Comparison of ENCODE assay signal across 18 cellular contexts in genomic region chr5:178238313-178238635, GRCh38. TPM values are rescaled to one million over a fixed set of nuclear protein-coding genes. Genes with fewer than 3 reads are reported as not detected.
DNase-seq lines count a peak whose midpoint lies in the region; ATAC-seq and TF ChIP-seq lines count a peak whose summit lies in the region.
"Had no signal": no experiment of that assay in that cellular context is flagged by ENCODE, and none has a peak within 500 bp of the region (broad histone marks: within the 10 kb centered on the region; RNA-seq: fewer than 3 reads in every experiment).

No MANE protein-coding gene starts in this region.

- ATAC-seq in heart right ventricle, result no peak
- no peak for ATAC-seq in activated CD8-positive, alpha-beta T cell treated with anti-CD3 and anti-CD28 coated beads, Interleukin-2, amount 10 ng/mL, durations not matched to agents 7 days and 5 days
- ATAC-seq in naive thymus-derived CD4-positive, alpha-beta T cell, result no peak

- DNase-seq in left ventricle myocardium inferior, result no peak
- no peak for DNase-seq in heart right ventricle
- no peak for DNase-seq in activated CD8-positive, alpha-beta T cell treated with anti-CD3 and anti-CD28 coated beads, Interleukin-2, amount 10 ng/mL, durations not matched to agents 7 days and 5 days
- no peak for DNase-seq in naive thymus-derived CD4-positive, alpha-beta T cell
- DNase-seq in thyroid gland, result no peak
- no peak for DNase-seq in NOMO-1 treated with dmso at 0.1 percent for 144 hours (lab: John Stamatoyannopoulos, UW; ENCODE audit: unreplicated experiment)
- no peak for DNase-seq in uterus
- DNase-seq in GM13977 (ENCODE audit: low spot score), result no peak
- DNase-seq: activated CD4-positive, CD25-positive, alpha-beta regulatory T cell; dorsolateral prefrontal cortex; hippocampal formation; left colon; NCI-H1694; retina; stimulated activated CD4-positive, alpha-beta T cell treated with anti-CD3 and anti-CD28 coated beads, Interleukin-2, amount 100 ng/mL, for 48 hours had no signal

- CTCF ChIA-PET in activated CD8-positive, alpha-beta T cell treated with anti-CD3 and anti-CD28 coated beads, Interleukin-2, amount 10 ng/mL, durations not matched to agents 7 days and 5 days (lab: Charles Lee), result interaction anchor here (1.2 kb wide), 3 partner anchors 10 to 46 kb away, joined by 3 to 5 read pairs (median 3); no protein-coding TSS in a partner anchor
- CTCF ChIA-PET in naive thymus-derived CD4-positive, alpha-beta T cell (lab: Charles Lee), result no interaction called here

- no peak for TF ChIP-seq CTCF in left ventricle myocardium inferior (IDR thresholded peaks at IDR 0.05; ENCODE audit: borderline replicate concordance)
- TF ChIP-seq CTCF in heart right ventricle (IDR thresholded peaks at IDR 0.05), result no peak
- no peak for TF ChIP-seq CTCF in thyroid gland (IDR thresholded peaks at IDR 0.05)
- no peak for TF ChIP-seq CTCF in uterus (IDR thresholded peaks at IDR 0.05)
- TF ChIP-seq CTCF in GM13977 (IDR thresholded peaks at IDR 0.05; ENCODE audit: extremely low read depth, insufficient read depth, missing control alignments), result no peak

- intact Hi-C loops in left ventricle myocardium inferior (cut with micrococcal nuclease) (no loop called here), heart right ventricle (cut with DNase I) (no loop called here), thyroid gland (cut with DNase I) (no loop called here), uterus (cut with DNase I; ENCODE audit: low total_unique reads) (no loop called here)
- intact Hi-C loops in naive thymus-derived CD4-positive, alpha-beta T cell (cut with micrococcal nuclease), result loop anchor here (10.0 kb wide), 2 partner anchors 787 to 1317 kb away; partner anchors contain the start of genes RUFY1 (in 1 of the 2) and ZNF879 (in 1 of the 2)

- in situ Hi-C loops in GM13977 (cut with MboI; ENCODE audit: low pct_unique_long_range_greater_than_20kb, low sequenced_read_pairs, unreplicated experiment), result no loop called here

- no peaks in the 10 kb centered on the region for H3K9me3 Mint-ChIP-seq in activated CD8-positive, alpha-beta T cell treated with anti-CD3 and anti-CD28 coated beads, Interleukin-2, amount 10 ng/mL, durations not matched to agents 7 days and 5 days (ENCODE audit: insufficient read depth)
- peaks cover 0 to 1% (median 0%) of the 10 kb centered on the region in 11 donors for H3K9me3 Mint-ChIP-seq in naive thymus-derived CD4-positive, alpha-beta T cell

- H3K27me3 ChIP-seq in left ventricle myocardium inferior (ENCODE audit: low read depth), result no peaks in the 10 kb centered on the region
- H3K27me3 ChIP-seq in heart right ventricle, result no peaks in the 10 kb centered on the region
- no peaks in the 10 kb centered on the region for H3K27me3 ChIP-seq in naive thymus-derived CD4-positive, alpha-beta T cell (ENCODE audit: control insufficient read depth in 2 of 2, insufficient read depth in 2 of 2, low read length in 2 of 2)
- no peaks in the 10 kb centered on the region for H3K27me3 ChIP-seq in thyroid gland
- no peaks in the 10 kb centered on the region for H3K27me3 ChIP-seq in uterus
- H3K27me3 ChIP-seq: dorsolateral prefrontal cortex had no signal

- H3K27ac Mint-ChIP-seq in activated CD8-positive, alpha-beta T cell treated with anti-CD3 and anti-CD28 coated beads, Interleukin-2, amount 10 ng/mL, durations not matched to agents 7 days and 5 days, result peak overlapping the region; percentile 98
- H3K27ac Mint-ChIP-seq in naive thymus-derived CD4-positive, alpha-beta T cell, result peak overlapping the region in 6 of 9 donors; percentile 33 to 91 (median 75)

- peak overlapping the region; percentile 65 for H3K4me3 Mint-ChIP-seq in activated CD8-positive, alpha-beta T cell treated with anti-CD3 and anti-CD28 coated beads, Interleukin-2, amount 10 ng/mL, durations not matched to agents 7 days and 5 days
- H3K4me3 Mint-ChIP-seq in naive thymus-derived CD4-positive, alpha-beta T cell, result peak overlapping the region in 8 of 10 donors; percentile 27 to 71 (median 46)

- peaks cover 2% of the 10 kb centered on the region for H3K36me3 Mint-ChIP-seq in activated CD8-positive, alpha-beta T cell treated with anti-CD3 and anti-CD28 coated beads, Interleukin-2, amount 10 ng/mL, durations not matched to agents 7 days and 5 days (ENCODE audit: low read depth)
- H3K36me3 Mint-ChIP-seq in naive thymus-derived CD4-positive, alpha-beta T cell, result no peaks in the 10 kb centered on the region

- no peak overlapping the region for H3K4me3 ChIP-seq in left ventricle myocardium inferior
- no peak overlapping the region for H3K4me3 ChIP-seq in heart right ventricle
- no peak overlapping the region for H3K4me3 ChIP-seq in naive thymus-derived CD4-positive, alpha-beta T cell (ENCODE audit: low read length)
- H3K4me3 ChIP-seq in thyroid gland (replicated peaks in 1 of 3), result no peak overlapping the region
- H3K4me3 ChIP-seq in uterus, result no peak overlapping the region
- H3K4me3 ChIP-seq: dorsolateral prefrontal cortex had no signal

- 94 to 96% methylated on average over 6 of the region's 6 CpGs for WGBS in heart right ventricle, 2 donors
- WGBS in thyroid gland, 2 donors, result 99 to 100% methylated on average over 5 of the region's 6 CpGs

- peaks cover 80% of the 10 kb centered on the region for H3K4me1 ChIP-seq in left ventricle myocardium inferior
- peaks cover 12 to 89% (median 42%) of the 10 kb centered on the region in 9 donors for H3K4me1 ChIP-seq in heart right ventricle
- peaks cover 34 to 59% of the 10 kb centered on the region in 2 donors for H3K4me1 ChIP-seq in naive thymus-derived CD4-positive, alpha-beta T cell (ENCODE audit: control insufficient read depth in 2 of 2, insufficient read depth in 2 of 2, low read length in 2 of 2)
- H3K4me1 ChIP-seq in thyroid gland, result peaks cover 13 to 56% of the 10 kb centered on the region in 2 donors
- H3K4me1 ChIP-seq in uterus, result no peaks in the 10 kb centered on the region

- H3K27ac ChIP-seq in left ventricle myocardium inferior (replicated peaks) (peak overlapping the region; percentile 78), heart right ventricle (peak overlapping the region in 4 of 10 donors; percentile 73 to 90 (median 82)), thyroid gland (peak overlapping the region in 2 of 3 donors; percentile 74 to 78), uterus (no peak overlapping the region)
- H3K27ac ChIP-seq in naive thymus-derived CD4-positive, alpha-beta T cell (ENCODE audit: low read depth, low read length), result peak overlapping the region; percentile 64

- no peaks in the 10 kb centered on the region for H3K27me3 Mint-ChIP-seq in activated CD8-positive, alpha-beta T cell treated with anti-CD3 and anti-CD28 coated beads, Interleukin-2, amount 10 ng/mL, durations not matched to agents 7 days and 5 days (ENCODE audit: low read depth)
- H3K27me3 Mint-ChIP-seq in naive thymus-derived CD4-positive, alpha-beta T cell, result no peaks in the 10 kb centered on the region

- TF ChIP-seq POLR2A in thyroid gland (IDR thresholded peaks at IDR 0.05), result no peak
- TF ChIP-seq POLR2A in uterus (IDR thresholded peaks at IDR 0.05), result no peak

- POLR2A ChIA-PET in activated CD8-positive, alpha-beta T cell treated with anti-CD3 and anti-CD28 coated beads, Interleukin-2, amount 10 ng/mL, durations not matched to agents 7 days and 5 days (lab: Charles Lee), result interaction anchor here (1.3 kb wide), 1 partner anchor 34 kb away, joined by 5 read pairs; the partner anchor contains the start of gene HNRNPAB
- POLR2A ChIA-PET in naive thymus-derived CD4-positive, alpha-beta T cell (lab: Charles Lee), result no interaction called here

- H3K9me3 ChIP-seq in left ventricle myocardium inferior (replicated peaks), result no peaks in the 10 kb centered on the region
- H3K9me3 ChIP-seq in heart right ventricle, result no peaks in the 10 kb centered on the region
- H3K9me3 ChIP-seq in naive thymus-derived CD4-positive, alpha-beta T cell (ENCODE audit: control insufficient read depth in 2 of 3, low read length in 3 of 3), result no peaks in the 10 kb centered on the region
- no peaks in the 10 kb centered on the region for H3K9me3 ChIP-seq in thyroid gland
- no peaks in the 10 kb centered on the region for H3K9me3 ChIP-seq in uterus

- peaks cover 92% of the 10 kb centered on the region for H3K4me1 Mint-ChIP-seq in activated CD8-positive, alpha-beta T cell treated with anti-CD3 and anti-CD28 coated beads, Interleukin-2, amount 10 ng/mL, durations not matched to agents 7 days and 5 days (ENCODE audit: low read depth)
- H3K4me1 Mint-ChIP-seq in naive thymus-derived CD4-positive, alpha-beta T cell, result peaks cover 15 to 74% (median 56%) of the 10 kb centered on the region in 7 donors

- H3K36me3 ChIP-seq in left ventricle myocardium inferior (no peaks in the 10 kb centered on the region), heart right ventricle (no peaks in the 10 kb centered on the region), thyroid gland (no peaks in the 10 kb centered on the region), uterus (no peaks in the 10 kb centered on the region)
- no peaks in the 10 kb centered on the region for H3K36me3 ChIP-seq in naive thymus-derived CD4-positive, alpha-beta T cell (ENCODE audit: control insufficient read depth in 2 of 3, insufficient read depth in 3 of 3, low read length in 3 of 3)

RNA-seq across cellular contexts. Expression of gene PHYKPL, which starts 5.7 kb away (rescaled TPM):
- total RNA-seq in left ventricle myocardium inferior (34.0 TPM), heart right ventricle (10 to 100 TPM; 30.5 to 50.6 (median 37.3) TPM), thyroid gland (10 to 100 TPM; 61.7 to 90.9 (median 76.0) TPM), uterus (100 to 1,000 TPM in 2 of 4 donors, 10 to 100 TPM in 2; 41.5 to 129 (median 89.9) TPM)
- 10 to 100 TPM; 24.8 to 59.8 TPM for polyA plus RNA-seq in heart right ventricle
- 100 to 1,000 TPM; 125 to 126 TPM for total RNA-seq in activated CD8-positive, alpha-beta T cell treated with anti-CD3 and anti-CD28 coated beads, Interleukin-2, amount 10 ng/mL, durations not matched to agents 7 days and 5 days
- total RNA-seq in naive thymus-derived CD4-positive, alpha-beta T cell, result 100 to 1,000 TPM; 107 to 265 (median 176) TPM
- polyA plus RNA-seq in naive thymus-derived CD4-positive, alpha-beta T cell, result 10 to 100 TPM; 38.8 to 50.2 TPM

RNA-seq across cellular contexts. Expression of gene HNRNPAB, which starts 33.9 kb away (rescaled TPM):
- total RNA-seq in left ventricle myocardium inferior, result 85.2 TPM
- total RNA-seq in heart right ventricle, result 100 to 1,000 TPM in 2 of 10 donors, 10 to 100 TPM in 8; 70.8 to 132 (median 81.4) TPM
- polyA plus RNA-seq in heart right ventricle, result 100 to 1,000 TPM in 1 of 2 donors, 10 to 100 TPM in 1; 84.6 to 140 TPM
- 100 to 1,000 TPM; 335 to 336 TPM for total RNA-seq in activated CD8-positive, alpha-beta T cell treated with anti-CD3 and anti-CD28 coated beads, Interleukin-2, amount 10 ng/mL, durations not matched to agents 7 days and 5 days
- 100 to 1,000 TPM in 1 of 5 experiments, 10 to 100 TPM in 4; 68.9 to 197 (median 82.6) TPM for total RNA-seq in naive thymus-derived CD4-positive, alpha-beta T cell
- 10 to 100 TPM; 40.6 to 62.4 TPM for polyA plus RNA-seq in naive thymus-derived CD4-positive, alpha-beta T cell
- 100 to 1,000 TPM in 2 of 4 donors, 10 to 100 TPM in 2; 65.0 to 111 (median 90.4) TPM for total RNA-seq in thyroid gland
- 100 to 1,000 TPM in 1 of 4 donors, 10 to 100 TPM in 3; 45.1 to 112 (median 73.4) TPM for total RNA-seq in uterus

RNA-seq across cellular contexts. Expression of gene GMCL2, which starts 51.1 kb away (rescaled TPM):
- total RNA-seq in left ventricle myocardium inferior (not detected), heart right ventricle (not detected), thyroid gland (not detected), uterus (not detected)
- not detected for polyA plus RNA-seq in heart right ventricle
- total RNA-seq in activated CD8-positive, alpha-beta T cell treated with anti-CD3 and anti-CD28 coated beads, Interleukin-2, amount 10 ng/mL, durations not matched to agents 7 days and 5 days, result not detected
- total RNA-seq in naive thymus-derived CD4-positive, alpha-beta T cell, result not detected
- not detected for polyA plus RNA-seq in naive thymus-derived CD4-positive, alpha-beta T cell
- total RNA-seq: left colon, NCI-H460 had no signal
- polyA plus RNA-seq: fibroblast of lung, urinary bladder had no signal

Comparison
In these comparisons a context has a peak if more than half of its experiments do, and no peak if none do; other contexts are left out.
1. H3K27ac ChIP-seq: peak in left ventricle myocardium inferior (single experiment), naive thymus-derived CD4-positive, alpha-beta T cell (single experiment) and thyroid gland (2 of 3); none in uterus (0 of 2).
2. intact Hi-C loops: an anchor here in naive thymus-derived CD4-positive, alpha-beta T cell (10.0 kb wide); none called in left ventricle myocardium inferior, heart right ventricle, thyroid gland and uterus.